In the genomic region with DNA sequence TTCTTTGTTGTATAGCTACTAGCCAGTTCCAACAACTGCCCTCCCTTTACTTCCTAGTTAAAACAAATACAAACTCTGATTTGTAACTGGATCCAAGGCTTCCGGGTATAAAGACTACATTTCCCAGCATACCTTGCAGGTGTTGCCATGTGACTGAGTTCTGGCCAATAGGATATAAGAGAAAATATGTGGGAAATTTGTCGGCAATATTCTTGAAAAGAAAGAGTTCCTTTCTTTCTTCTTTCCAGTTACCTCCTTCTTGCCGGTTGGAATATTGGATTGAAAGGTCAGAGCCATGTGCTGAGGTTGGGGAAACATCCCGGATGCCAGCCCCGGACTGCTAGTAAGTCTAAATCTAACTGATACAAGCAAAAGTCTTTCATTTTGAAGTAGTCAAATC, we compare ENCODE assay signal across 8 cellular contexts. TPM values are rescaled to one million over a fixed set of nuclear protein-coding genes. Genes with fewer than 3 reads are reported as not detected.
DNase-seq lines count a peak whose midpoint lies in the region; ATAC-seq and TF ChIP-seq lines count a peak whose summit lies in the region.

No MANE protein-coding gene starts in this region.

- H3K27ac Mint-ChIP-seq in nephron progenitor cell = no peak overlapping the region

- no peaks in the 10 kb centered on the region for H3K4me1 Mint-ChIP-seq in nephron progenitor cell

- peaks cover 26% of the 10 kb centered on the region for H3K27me3 Mint-ChIP-seq in nephron progenitor cell (ENCODE audit: low read depth, poor library complexity)

- TF ChIP-seq CTCF in nephron progenitor cell (IDR thresholded peaks at IDR 0.05) = no peak

- ATAC-seq in esophagus mucosa = peak; percentile 50
- ATAC-seq in HG03108 (IDR thresholded peaks at IDR 0.05; ENCODE audit: unreplicated experiment) = no peak
- ATAC-seq in HG03521 (IDR thresholded peaks at IDR 0.05; ENCODE audit: unreplicated experiment) = no peak
- no peak for ATAC-seq in HG02571 (IDR thresholded peaks at IDR 0.05; ENCODE audit: unreplicated experiment)

- no peaks in the 10 kb centered on the region for H3K36me3 Mint-ChIP-seq in nephron progenitor cell (ENCODE audit: low read depth)

- peak; percentile 91 for DNase-seq in DMS114 treated with DMSO at 0.1 percent for 48 hours (lab: John Stamatoyannopoulos, UW; ENCODE audit: unreplicated experiment)
- DNase-seq in HT1080 (ENCODE audit: low read depth) = peak; percentile 71
- peak; percentile 15 for DNase-seq in T follicular helper cell (ENCODE audit: low read depth)
- no peak for DNase-seq in nephron progenitor cell

- peak overlapping the region; percentile 64 for H3K4me3 Mint-ChIP-seq in nephron progenitor cell

- H3K9me3 Mint-ChIP-seq in nephron progenitor cell = no peaks in the 10 kb centered on the region

RNA-seq across cellular contexts. Expression of gene ZBTB40, which starts 23.0 kb away (rescaled TPM):
- 12.7 and 13.0 TPM in 2 replicates for total RNA-seq in HT1080 (2014; rRNA removed; shearing (Covaris generic))
- polyA plus RNA-seq in HT1080 (2015; cell fraction: cytosol; rRNA removed) = 4.8 and 5.7 TPM in 2 replicates
- polyA plus RNA-seq in HT1080 (2015; cell fraction: nucleus; rRNA removed) = 32.2 and 34.1 TPM in 2 replicates
- 6.4 TPM for total RNA-seq in esophagus mucosa
